Comparison of ENCODE assay signal across 20 cellular contexts in genomic region chr1:36247538-36247937, GRCh38. TPM values are rescaled to one million over a fixed set of nuclear protein-coding genes. Genes with fewer than 3 reads are reported as not detected.
DNase-seq lines count a peak whose midpoint lies in the region; ATAC-seq and TF ChIP-seq lines count a peak whose summit lies in the region.
"Had no signal": no experiment of that assay in that cellular context is flagged by ENCODE, and none has a peak within 500 bp of the region (broad histone marks: within the 10 kb centered on the region; RNA-seq: fewer than 3 reads in every experiment).

No MANE protein-coding gene starts in this region.

- no peak overlapping the region for H3K9ac ChIP-seq in PC-3 (ENCODE audit: low read length)
- no peak overlapping the region for H3K9ac ChIP-seq in neural progenitor cell

- H3K36me3 ChIP-seq in Caco-2 (ENCODE audit: control insufficient read depth, insufficient read depth, low read length) (no peaks in the 10 kb centered on the region), PC-3 (ENCODE audit: low read depth, low read length) (peaks cover 6% of the 10 kb centered on the region; the same call in 1 of the 2 replicates), esophagus muscularis mucosa (peaks cover 0 to 16% (median 1%) of the 10 kb centered on the region in 4 donors), gastrocnemius medialis (no peaks in the 10 kb centered on the region), neural progenitor cell (no peaks in the 10 kb centered on the region)
- H3K36me3 ChIP-seq in CD4-positive, alpha-beta memory T cell (ENCODE audit: insufficient read depth, low read length), result peaks cover 7% of the 10 kb centered on the region

- TF ChIP-seq CTCF in Caco-2 (IDR thresholded peaks at IDR 0.05; ENCODE audit: insufficient read depth in 1 of 2, low read depth in 1 of 2, low read length in 1 of 2, severe bottlenecking in 1 of 2, unreplicated experiment in 1 of 2) (no peak), PC-3 (conservative IDR thresholded peaks at IDR 0.05; ENCODE audit: low read depth, low read length) (no peak), esophagus muscularis mucosa (IDR thresholded peaks at IDR 0.05) (no peak), gastrocnemius medialis (IDR thresholded peaks at IDR 0.05 in 4 of 5, conservative IDR thresholded peaks at IDR 0.05 in 1 of 5) (no peak), neural progenitor cell (IDR thresholded peaks at IDR 0.05) (no peak)

- H3K27me3 ChIP-seq in Caco-2 (replicated peaks; ENCODE audit: control insufficient read depth, insufficient read depth, low read length) (no peaks in the 10 kb centered on the region), PC-3 (ENCODE audit: low read length) (no peaks in the 10 kb centered on the region), esophagus muscularis mucosa (no peaks in the 10 kb centered on the region), gastrocnemius medialis (no peaks in the 10 kb centered on the region), neural progenitor cell (no peaks in the 10 kb centered on the region)
- no peaks in the 10 kb centered on the region for H3K27me3 ChIP-seq in CD4-positive, alpha-beta memory T cell (ENCODE audit: insufficient read depth, low read length)

- BruUV-seq in Caco-2 (replicated peaks; lab: Mats Ljungman, UMichigan) (no TSS peak), PC-3 (replicated peaks; lab: Mats Ljungman, UMichigan) (no TSS peak)

- H4K20me1 ChIP-seq in PC-3 (ENCODE audit: low read length) (peaks cover 40% of the 10 kb centered on the region), neural progenitor cell (ENCODE audit: low read depth) (peaks cover 64% of the 10 kb centered on the region)

- H3K4me3 ChIP-seq in Caco-2 (ENCODE audit: low read depth, low read length) (no peak overlapping the region), PC-3 (ENCODE audit: low read length) (no peak overlapping the region), esophagus muscularis mucosa (no peak overlapping the region), gastrocnemius medialis (no peak overlapping the region), neural progenitor cell (no peak overlapping the region)
- H3K4me3 ChIP-seq in CD4-positive, alpha-beta memory T cell (ENCODE audit: low read length in 2 of 2), result no peak overlapping the region
- H3K4me3 ChIP-seq: lung, skin epidermis had no signal

- 94% methylated on average over 3 of the region's 3 CpGs for WGBS in esophagus muscularis mucosa

- TF ChIP-seq EP300 in esophagus muscularis mucosa (IDR thresholded peaks at IDR 0.05), result no peak

- H3K9me3 ChIP-seq in Caco-2, result no peaks in the 10 kb centered on the region
- H3K9me3 ChIP-seq in PC-3 (ENCODE audit: low read length), result no peaks in the 10 kb centered on the region
- H3K9me3 ChIP-seq in esophagus muscularis mucosa, result no peaks in the 10 kb centered on the region
- no peaks in the 10 kb centered on the region for H3K9me3 ChIP-seq in gastrocnemius medialis
- no peaks in the 10 kb centered on the region for H3K9me3 ChIP-seq in neural progenitor cell (ENCODE audit: low read depth)
- H3K9me3 ChIP-seq in CD4-positive, alpha-beta memory T cell (ENCODE audit: control insufficient read depth in 1 of 2, low read length in 2 of 2), result no peaks in the 10 kb centered on the region

- CTCF ChIA-PET in Caco-2 (lab: Charles Lee) (no interaction called here), PC-3 (lab: Charles Lee) (no interaction called here)
- CTCF ChIA-PET in CD4-positive, alpha-beta memory T cell (lab: Charles Lee; ENCODE audit: partially characterized antibody), result no interaction called here

- H3K9me2 ChIP-seq in PC-3 (replicated peaks; ENCODE audit: low read length), result no peaks in the 10 kb centered on the region

- in situ Hi-C loops in gastrocnemius medialis (cut with MboI; ENCODE audit: low sequenced_read_pairs in 4 of 4), result no loop called here

- POLR2A ChIA-PET in Caco-2 (lab: Charles Lee), result no interaction called here
- POLR2A ChIA-PET in PC-3 (lab: Charles Lee; ENCODE audit: unreplicated experiment), result no interaction called here
- POLR2A ChIA-PET in CD4-positive, alpha-beta memory T cell (lab: Charles Lee; ENCODE audit: partially characterized antibody), result interaction anchor here (1.1 kb wide), 1 partner anchor 23 kb away, joined by 4 read pairs; the partner anchor contains the start of gene THRAP3

- H2AFZ ChIP-seq in PC-3 (ENCODE audit: low read length) (no peak overlapping the region), neural progenitor cell (replicated peaks) (no peak overlapping the region)

- no peaks in the 10 kb centered on the region for H3K9me3 Mint-ChIP-seq in Caco-2 (ENCODE audit: unreplicated experiment)
- H3K9me3 Mint-ChIP-seq in neural progenitor cell, result peaks cover 15% of the 10 kb centered on the region
- peaks cover 0 to 5% (median 0%) of the 10 kb centered on the region in 8 donors for H3K9me3 Mint-ChIP-seq in CD4-positive, alpha-beta memory T cell
- H3K9me3 Mint-ChIP-seq: T-helper 2 cell treated with Interferon-gamma antibody and Interleukin-4, amounts not matched to agents 5 μg/mL and 100 μg/mL, for 36 hours had no signal

- DNase-seq in Caco-2 (no peak), PC-3 (no peak), esophagus muscularis mucosa (ENCODE audit: extremely low spot score) (no peak), gastrocnemius medialis (no peak), neural progenitor cell (ENCODE audit: low spot score) (no peak), NCI-H446 treated with DMSO at 0.1 percent for 48 hours (lab: John Stamatoyannopoulos, UW) (no peak), NCI-H128 (lab: John Stamatoyannopoulos, UW; ENCODE audit: unreplicated experiment) (no peak)
- no peak for DNase-seq in CD4-positive, alpha-beta memory T cell
- DNase-seq: activated CD4-positive, alpha-beta T cell treated with anti-CD3 and anti-CD28 coated beads for 4 hours; activated T-cell treated with anti-CD3 and anti-CD28 coated beads for 4 hours; DMS79 treated with DMSO at 0.1 percent for 48 hours; Kasumi-1; NCI-H187; NCI-H510A treated with DMSO at 0.1 percent for 48 hours; RPMI8226; stimulated activated naive CD8-positive, alpha-beta T cell treated with anti-CD3 and anti-CD28 coated beads, Interleukin-15, Interleukin-2, amounts not matched to agents 100 U/mL and 50 U/mL, for 24 hours had no signal

- H3K4me1 ChIP-seq in Caco-2 (no peaks in the 10 kb centered on the region), PC-3 (ENCODE audit: insufficient read depth, low read length) (peaks cover 32% of the 10 kb centered on the region), esophagus muscularis mucosa (peaks cover 49 to 98% (median 90%) of the 10 kb centered on the region in 4 donors), gastrocnemius medialis (peaks cover 75 to 83% of the 10 kb centered on the region in 2 donors), neural progenitor cell (no peaks in the 10 kb centered on the region)
- H3K4me1 ChIP-seq in CD4-positive, alpha-beta memory T cell (ENCODE audit: insufficient read depth, low read length), result peaks cover 49% of the 10 kb centered on the region

- no peaks in the 10 kb centered on the region for H3K27me3 Mint-ChIP-seq in Caco-2 (ENCODE audit: insufficient read depth, unreplicated experiment)
- H3K27me3 Mint-ChIP-seq in neural progenitor cell (ENCODE audit: insufficient read depth, low read depth), result peaks cover 1% of the 10 kb centered on the region
- no peaks in the 10 kb centered on the region for H3K27me3 Mint-ChIP-seq in CD4-positive, alpha-beta memory T cell

- H3K4me3 Mint-ChIP-seq in Caco-2 (ENCODE audit: unreplicated experiment) (no peak overlapping the region), neural progenitor cell (no peak overlapping the region)
- peak overlapping the region in 1 of 8 donors; percentile 15 for H3K4me3 Mint-ChIP-seq in CD4-positive, alpha-beta memory T cell
- H3K4me3 Mint-ChIP-seq: neural crest cell; T-helper 2 cell treated with Interferon-gamma antibody and Interleukin-4, amounts not matched to agents 5 μg/mL and 100 μg/mL, for 36 hours had no signal

- peaks cover 17% of the 10 kb centered on the region for H3F3A ChIP-seq in PC-3 (ENCODE audit: low read length, unreplicated experiment)
- H3F3A ChIP-seq in neural progenitor cell (ENCODE audit: low read depth), result peaks cover 5% of the 10 kb centered on the region

- peaks cover 38% of the 10 kb centered on the region for H3K36me3 Mint-ChIP-seq in Caco-2 (ENCODE audit: insufficient read depth, unreplicated experiment)
- H3K36me3 Mint-ChIP-seq in neural progenitor cell, result peaks cover 38% of the 10 kb centered on the region
- H3K36me3 Mint-ChIP-seq in CD4-positive, alpha-beta memory T cell, result peaks cover 6 to 24% of the 10 kb centered on the region in 2 donors

- H3K27ac ChIP-seq in PC-3 (ENCODE audit: low read length), result peak overlapping the region; percentile 69
- H3K27ac ChIP-seq in esophagus muscularis mucosa (replicated peaks in 1 of 4), result peak overlapping the region; percentile 77 to 83 (median 81)
- peak overlapping the region; percentile 89 to 99 (median 93) for H3K27ac ChIP-seq in gastrocnemius medialis
- no peak overlapping the region for H3K27ac ChIP-seq in neural progenitor cell
- no peak overlapping the region for H3K27ac ChIP-seq in CD4-positive, alpha-beta memory T cell (ENCODE audit: low read depth, low read length)

- H3K79me2 ChIP-seq in PC-3 (ENCODE audit: low read length), result peaks cover 91% of the 10 kb centered on the region
- peaks cover 99% of the 10 kb centered on the region for H3K79me2 ChIP-seq in neural progenitor cell (ENCODE audit: low read depth)

- intact Hi-C loops in Caco-2 (cut with micrococcal nuclease; ENCODE audit: unreplicated experiment) (no loop called here), PC-3 (cut with micrococcal nuclease) (no loop called here), esophagus muscularis mucosa (cut with DNase I) (no loop called here), gastrocnemius medialis (cut with DNase I; ENCODE audit: low total_unique reads) (no loop called here)
- intact Hi-C loops in CD4-positive, alpha-beta memory T cell (cut with micrococcal nuclease), result no loop called here

- ATAC-seq in PC-3 (no peak), gastrocnemius medialis (no peak)

- H3K4me2 ChIP-seq in PC-3 (ENCODE audit: low read length) (no peak overlapping the region), neural progenitor cell (no peak overlapping the region)

- H3K27ac Mint-ChIP-seq in Caco-2 (ENCODE audit: unreplicated experiment) (peak overlapping the region; percentile 50), neural progenitor cell (no peak overlapping the region)
- H3K27ac Mint-ChIP-seq in CD4-positive, alpha-beta memory T cell, result no peak overlapping the region
- H3K27ac Mint-ChIP-seq: T-helper 2 cell treated with Interferon-gamma antibody and Interleukin-4, amounts not matched to agents 5 μg/mL and 100 μg/mL, for 36 hours had no signal

- no peak for TF ChIP-seq POLR2A in esophagus muscularis mucosa (IDR thresholded peaks at IDR 0.05; ENCODE audit: low read depth)
- TF ChIP-seq POLR2A in gastrocnemius medialis (IDR thresholded peaks at IDR 0.05), result no peak

- H3K4me1 Mint-ChIP-seq in Caco-2 (ENCODE audit: low read depth, unreplicated experiment) (no peaks in the 10 kb centered on the region), neural progenitor cell (no peaks in the 10 kb centered on the region)
- H3K4me1 Mint-ChIP-seq in CD4-positive, alpha-beta memory T cell, result peaks cover 35 to 62% (median 49%) of the 10 kb centered on the region in 4 donors

RNA-seq across cellular contexts. Expression of gene THRAP3, which starts 23.3 kb away (rescaled TPM):
- total RNA-seq in Caco-2 (2022), result 86.8 and 89.1 TPM in 2 replicates
- total RNA-seq in PC-3 (2014; rRNA removed), result 55.7 and 67.0 TPM in 2 replicates
- total RNA-seq in esophagus muscularis mucosa, result 100 to 1,000 TPM in 2 of 4 donors, 10 to 100 TPM in 2; 90.3 to 116 (median 104) TPM
- 100 to 1,000 TPM in 3 of 4 donors, 10 to 100 TPM in 1; 88.2 to 174 (median 146) TPM for total RNA-seq in gastrocnemius medialis
- 123 and 138 TPM in 2 replicates for total RNA-seq in neural progenitor cell (ENCODE audit: low replicate concordance)
- total RNA-seq in CD4-positive, alpha-beta memory T cell, result 100 to 1,000 TPM; 127 to 130 TPM
- 10 to 100 TPM; 58.5 to 98.6 TPM for polyA plus RNA-seq in CD4-positive, alpha-beta memory T cell

RNA-seq across cellular contexts. Expression of gene SH3D21, which starts 58.6 kb away (rescaled TPM):
- total RNA-seq in Caco-2 (2022) (12.1 and 12.4 TPM in 2 replicates), PC-3 (2014; rRNA removed) (11.3 and 16.4 TPM in 2 replicates), esophagus muscularis mucosa (1 to 10 TPM in 2 of 4 donors, under 1 TPM in 2; 0.26 to 2.0 (median 1.1) TPM), gastrocnemius medialis (1 to 10 TPM in 1 of 4 donors, under 1 TPM in 3; 0.10 to 1.4 (median 0.46) TPM), neural progenitor cell (ENCODE audit: low replicate concordance) (6.1 and 15.1 TPM in 2 replicates)
- 1 to 10 TPM; 3.2 to 3.3 TPM for total RNA-seq in CD4-positive, alpha-beta memory T cell
- polyA plus RNA-seq in CD4-positive, alpha-beta memory T cell, result not detected

Comparison
In these comparisons a context has a peak if more than half of its experiments do, and no peak if none do; other contexts are left out.
1. H3K27ac ChIP-seq: peak in PC-3 (single experiment), esophagus muscularis mucosa (4 of 4) and gastrocnemius medialis (4 of 4); none in neural progenitor cell (single experiment) and CD4-positive, alpha-beta memory T cell (single experiment).